1 cellular context compared by ENCODE assay signal in genomic region chr18:3246636-3247242, GRCh38.
TF ChIP-seq lines count a peak whose summit lies in the region.

No MANE protein-coding gene starts in this region.

TF ChIP-seq in HepG2, 621 proteins besides CTCF, POLR2A, EP300 and RAD21 (continues in another document):
- TF ChIP-seq, protein P1, sequence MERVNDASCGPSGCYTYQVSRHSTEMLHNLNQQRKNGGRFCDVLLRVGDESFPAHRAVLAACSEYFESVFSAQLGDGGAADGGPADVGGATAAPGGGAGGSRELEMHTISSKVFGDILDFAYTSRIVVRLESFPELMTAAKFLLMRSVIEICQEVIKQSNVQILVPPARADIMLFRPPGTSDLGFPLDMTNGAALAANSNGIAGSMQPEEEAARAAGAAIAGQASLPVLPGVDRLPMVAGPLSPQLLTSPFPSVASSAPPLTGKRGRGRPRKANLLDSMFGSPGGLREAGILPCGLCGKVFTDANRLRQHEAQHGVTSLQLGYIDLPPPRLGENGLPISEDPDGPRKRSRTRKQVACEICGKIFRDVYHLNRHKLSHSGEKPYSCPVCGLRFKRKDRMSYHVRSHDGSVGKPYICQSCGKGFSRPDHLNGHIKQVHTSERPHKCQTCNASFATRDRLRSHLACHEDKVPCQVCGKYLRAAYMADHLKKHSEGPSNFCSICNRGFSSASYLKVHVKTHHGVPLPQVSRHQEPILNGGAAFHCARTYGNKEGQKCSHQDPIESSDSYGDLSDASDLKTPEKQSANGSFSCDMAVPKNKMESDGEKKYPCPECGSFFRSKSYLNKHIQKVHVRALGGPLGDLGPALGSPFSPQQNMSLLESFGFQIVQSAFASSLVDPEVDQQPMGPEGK (CRISPR knock-in tag; IDR thresholded peaks at IDR 0.05), result 0 out of 2 replicates have a peak, but pooled peaks have one; percentile 41
- TF ChIP-seq ZNF747 (CRISPR knock-in tag; IDR thresholded peaks at IDR 0.05; ENCODE audit: borderline replicate concordance), result peak; percentile 40; the same call in 1 of the 2 replicates
- no peak for TF ChIP-seq NFKBIZ (CRISPR knock-in tag; IDR thresholded peaks at IDR 0.05)
- TF ChIP-seq TCF7 (IDR thresholded peaks at IDR 0.05; ENCODE audit: low read depth), result 0 out of 2 replicates have a peak, but pooled peaks have one; percentile 20
- TF ChIP-seq, protein P2, sequence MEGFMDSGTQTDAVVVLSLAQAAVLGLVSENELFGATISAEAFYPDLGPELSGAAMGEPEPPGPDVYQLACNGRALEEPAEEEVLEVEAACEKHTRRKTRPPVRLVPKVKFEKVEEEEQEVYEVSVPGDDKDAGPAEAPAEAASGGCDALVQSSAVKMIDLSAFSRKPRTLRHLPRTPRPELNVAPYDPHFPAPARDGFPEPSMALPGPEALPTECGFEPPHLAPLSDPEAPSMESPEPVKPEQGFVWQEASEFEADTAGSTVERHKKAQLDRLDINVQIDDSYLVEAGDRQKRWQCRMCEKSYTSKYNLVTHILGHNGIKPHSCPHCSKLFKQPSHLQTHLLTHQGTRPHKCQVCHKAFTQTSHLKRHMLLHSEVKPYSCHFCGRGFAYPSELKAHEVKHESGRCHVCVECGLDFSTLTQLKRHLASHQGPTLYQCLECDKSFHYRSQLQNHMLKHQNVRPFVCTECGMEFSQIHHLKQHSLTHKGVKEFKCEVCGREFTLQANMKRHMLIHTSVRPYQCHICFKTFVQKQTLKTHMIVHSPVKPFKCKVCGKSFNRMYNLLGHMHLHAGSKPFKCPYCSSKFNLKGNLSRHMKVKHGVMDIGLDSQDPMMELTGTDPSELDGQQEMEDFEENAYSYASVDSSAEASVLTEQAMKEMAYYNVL (CRISPR knock-in tag; IDR thresholded peaks at IDR 0.05; ENCODE audit: borderline replicate concordance), result 0 out of 2 replicates have a peak, but pooled peaks have one; percentile 5
- TF ChIP-seq, protein P3, sequence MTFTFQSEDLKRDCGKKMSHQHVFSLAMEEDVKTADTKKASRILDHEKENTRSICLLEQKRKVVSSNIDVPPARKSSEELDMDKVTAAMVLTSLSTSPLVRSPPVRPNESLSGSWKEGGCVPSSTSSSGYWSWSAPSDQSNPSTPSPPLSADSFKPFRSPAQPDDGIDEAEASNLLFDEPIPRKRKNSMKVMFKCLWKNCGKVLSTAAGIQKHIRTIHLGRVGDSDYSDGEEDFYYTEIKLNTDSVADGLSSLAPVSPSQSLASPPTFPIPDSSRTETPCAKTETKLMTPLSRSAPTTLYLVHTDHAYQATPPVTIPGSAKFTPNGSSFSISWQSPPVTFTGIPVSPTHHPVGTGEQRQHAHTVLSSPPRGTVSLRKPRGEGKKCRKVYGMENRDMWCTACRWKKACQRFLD (CRISPR knock-in tag; IDR thresholded peaks at IDR 0.05; ENCODE audit: borderline replicate concordance), result 0 out of 2 replicates have a peak, but pooled peaks have one; percentile 50
- 0 out of 2 replicates have a peak, but pooled peaks have one; percentile 38 for TF ChIP-seq AHDC1 (CRISPR knock-in tag; IDR thresholded peaks at IDR 0.05; ENCODE audit: borderline replicate concordance)
- TF ChIP-seq, protein P4, sequence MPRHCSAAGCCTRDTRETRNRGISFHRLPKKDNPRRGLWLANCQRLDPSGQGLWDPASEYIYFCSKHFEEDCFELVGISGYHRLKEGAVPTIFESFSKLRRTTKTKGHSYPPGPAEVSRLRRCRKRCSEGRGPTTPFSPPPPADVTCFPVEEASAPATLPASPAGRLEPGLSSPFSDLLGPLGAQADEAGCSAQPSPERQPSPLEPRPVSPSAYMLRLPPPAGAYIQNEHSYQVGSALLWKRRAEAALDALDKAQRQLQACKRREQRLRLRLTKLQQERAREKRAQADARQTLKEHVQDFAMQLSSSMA (CRISPR knock-in tag; IDR thresholded peaks at IDR 0.05), result 0 out of 2 replicates have a peak, but pooled peaks have one; percentile 13
- peak; percentile 58; the same call in 1 of the 2 replicates for TF ChIP-seq POLR2AphosphoS5 (IDR thresholded peaks at IDR 0.05; ENCODE audit: low read depth, low read length)
- TF ChIP-seq, protein P5, sequence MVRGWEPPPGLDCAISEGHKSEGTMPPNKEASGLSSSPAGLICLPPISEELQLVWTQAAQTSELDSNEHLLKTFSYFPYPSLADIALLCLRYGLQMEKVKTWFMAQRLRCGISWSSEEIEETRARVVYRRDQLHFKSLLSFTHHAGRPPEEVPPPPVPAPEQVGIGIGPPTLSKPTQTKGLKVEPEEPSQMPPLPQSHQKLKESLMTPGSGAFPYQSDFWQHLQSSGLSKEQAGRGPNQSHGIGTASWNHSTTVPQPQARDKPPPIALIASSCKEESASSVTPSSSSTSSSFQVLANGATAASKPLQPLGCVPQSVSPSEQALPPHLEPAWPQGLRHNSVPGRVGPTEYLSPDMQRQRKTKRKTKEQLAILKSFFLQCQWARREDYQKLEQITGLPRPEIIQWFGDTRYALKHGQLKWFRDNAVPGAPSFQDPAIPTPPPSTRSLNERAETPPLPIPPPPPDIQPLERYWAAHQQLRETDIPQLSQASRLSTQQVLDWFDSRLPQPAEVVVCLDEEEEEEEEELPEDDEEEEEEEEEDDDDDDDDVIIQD (CRISPR knock-in tag; IDR thresholded peaks at IDR 0.05; ENCODE audit: low read depth), result no peak
- TF ChIP-seq GATA4 (IDR thresholded peaks at IDR 0.05; ENCODE audit: borderline replicate concordance, low read depth), result no peak
- no peak for TF ChIP-seq MYNN (CRISPR knock-in tag; IDR thresholded peaks at IDR 0.05; ENCODE audit: low read depth)
- TF ChIP-seq, protein P6, sequence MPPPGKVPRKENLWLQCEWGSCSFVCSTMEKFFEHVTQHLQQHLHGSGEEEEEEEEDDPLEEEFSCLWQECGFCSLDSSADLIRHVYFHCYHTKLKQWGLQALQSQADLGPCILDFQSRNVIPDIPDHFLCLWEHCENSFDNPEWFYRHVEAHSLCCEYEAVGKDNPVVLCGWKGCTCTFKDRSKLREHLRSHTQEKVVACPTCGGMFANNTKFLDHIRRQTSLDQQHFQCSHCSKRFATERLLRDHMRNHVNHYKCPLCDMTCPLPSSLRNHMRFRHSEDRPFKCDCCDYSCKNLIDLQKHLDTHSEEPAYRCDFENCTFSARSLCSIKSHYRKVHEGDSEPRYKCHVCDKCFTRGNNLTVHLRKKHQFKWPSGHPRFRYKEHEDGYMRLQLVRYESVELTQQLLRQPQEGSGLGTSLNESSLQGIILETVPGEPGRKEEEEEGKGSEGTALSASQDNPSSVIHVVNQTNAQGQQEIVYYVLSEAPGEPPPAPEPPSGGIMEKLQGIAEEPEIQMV (CRISPR knock-in tag; IDR thresholded peaks at IDR 0.05; ENCODE audit: low read depth), result 0 out of 2 replicates have a peak, but pooled peaks have one; percentile 7
- TF ChIP-seq ZNF503 (CRISPR knock-in tag; IDR thresholded peaks at IDR 0.05), result no peak
- 0 out of 2 replicates have a peak, but pooled peaks have one; percentile 9 for TF ChIP-seq ZNF430 (CRISPR knock-in tag; IDR thresholded peaks at IDR 0.05)
- TF ChIP-seq NFRKB (IDR thresholded peaks at IDR 0.05), result no peak
- no peak for TF ChIP-seq SMC3 (IDR thresholded peaks at IDR 0.05; ENCODE audit: low read length)
- TF ChIP-seq ZFP82 (CRISPR knock-in tag; IDR thresholded peaks at IDR 0.05; ENCODE audit: borderline replicate concordance), result 0 out of 2 replicates have a peak, but pooled peaks have one; percentile 20
- TF ChIP-seq PRPF4 (IDR thresholded peaks at IDR 0.05; ENCODE audit: low read depth, low read length, poor library complexity, severe bottlenecking), result no peak
- TF ChIP-seq SRSF1 (optimal IDR thresholded peaks at IDR 0.05; ENCODE audit: low read depth, low read length), result no peak
- peak; percentile 57; the same call in 1 of the 2 replicates for TF ChIP-seq ZNF777 (CRISPR knock-in tag; IDR thresholded peaks at IDR 0.05)
- 0 out of 2 replicates have a peak, but pooled peaks have one; percentile 15 for TF ChIP-seq NCOA1 (CRISPR knock-in tag; IDR thresholded peaks at IDR 0.05)
- peak; percentile 9; the same call in 1 of the 2 replicates for TF ChIP-seq ZNF770 (CRISPR knock-in tag; IDR thresholded peaks at IDR 0.05)
- peak; percentile 19; the same call in 1 of the 2 replicates for TF ChIP-seq ATF2 (CRISPR knock-in tag; IDR thresholded peaks at IDR 0.05)
- peak; percentile 4; the same call in 1 of the 2 replicates for TF ChIP-seq ZNF446 (CRISPR knock-in tag; IDR thresholded peaks at IDR 0.05)
